Comparison of ENCODE assay signal across 8 cellular contexts in the genomic region with DNA sequence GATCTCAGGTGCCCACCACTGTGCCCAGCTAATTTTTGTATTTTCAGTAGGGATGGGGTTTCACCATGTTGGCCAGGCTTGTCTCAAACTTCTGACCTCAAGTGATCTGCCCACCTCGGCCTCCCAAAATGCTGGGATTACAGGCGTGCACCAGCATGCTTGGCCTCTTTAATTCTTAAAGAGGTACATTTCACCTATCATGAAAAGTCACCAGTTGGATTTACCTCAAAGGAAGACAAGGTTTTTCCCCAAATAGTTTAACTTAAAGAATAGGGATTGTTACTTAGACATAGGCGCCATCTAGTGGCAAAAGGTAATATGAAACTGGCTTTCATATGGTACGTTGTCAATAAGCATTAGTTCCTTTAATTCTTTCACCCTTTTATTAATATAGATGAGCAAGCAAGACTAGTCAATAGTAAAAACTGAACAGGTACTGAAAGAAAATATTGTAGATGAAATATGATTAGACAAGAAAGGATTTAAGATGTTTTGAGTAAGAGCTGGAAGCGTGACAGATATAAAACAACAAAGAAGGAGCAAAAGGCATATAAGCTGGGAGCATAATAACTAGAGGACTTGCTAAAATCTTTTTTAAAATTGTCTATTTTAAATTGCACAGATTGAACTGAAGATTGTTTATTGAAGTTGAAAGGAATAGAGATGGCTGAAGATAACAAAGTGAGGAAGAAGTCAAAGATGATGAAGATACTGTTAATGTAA. TPM values are rescaled to one million over a fixed set of nuclear protein-coding genes. Genes with fewer than 3 reads are reported as not detected.
A peak's percentile ranks its signal among the peaks of the same experiment; 100 is the strongest.
DNase-seq lines count a peak whose midpoint lies in the region; ATAC-seq and FAIRE-seq lines count a peak whose summit lies in the region.

No MANE protein-coding gene starts in this region.

- no peaks in the 10 kb centered on the region for H4K20me1 ChIP-seq in Karpas-422 (ENCODE audit: insufficient read depth, low read depth, low read length)

- FAIRE-seq in RCC 7860 (lab: Jason Lieb, UNC): peak; percentile 77

- no peaks in the 10 kb centered on the region for H3K36me3 Mint-ChIP-seq in naive thymus-derived CD8-positive, alpha-beta T cell

- no peaks in the 10 kb centered on the region for H3K9me3 ChIP-seq in Karpas-422 (ENCODE audit: low read length)

- no peak overlapping the region for H3K9ac ChIP-seq in Karpas-422 (ENCODE audit: low read length)

- H3K9me2 ChIP-seq in Karpas-422 (replicated peaks; ENCODE audit: insufficient read depth, low read length): no peaks in the 10 kb centered on the region

- peaks cover 0 to 8% (median 7%) of the 10 kb centered on the region in 5 donors for H3K27me3 Mint-ChIP-seq in naive thymus-derived CD8-positive, alpha-beta T cell

- H3K4me1 Mint-ChIP-seq in naive thymus-derived CD8-positive, alpha-beta T cell: peaks cover 0 to 5% (median under 1%) of the 10 kb centered on the region in 4 donors

- H3K4me2 ChIP-seq in Karpas-422 (ENCODE audit: low read depth, low read length, poor library complexity, severe bottlenecking): no peak overlapping the region

- no peak overlapping the region for H2AFZ ChIP-seq in Karpas-422 (ENCODE audit: low read length)

- no peak overlapping the region for H3K27ac Mint-ChIP-seq in naive thymus-derived CD8-positive, alpha-beta T cell

- POLR2A ChIA-PET in naive thymus-derived CD8-positive, alpha-beta T cell (lab: Charles Lee): no interaction called here

- H3K27me3 ChIP-seq in Karpas-422 (ENCODE audit: low read length): no peaks in the 10 kb centered on the region

- no peak overlapping the region for H3K4me3 ChIP-seq in Karpas-422 (ENCODE audit: low read length)

- no peak overlapping the region for H3K4me3 Mint-ChIP-seq in naive thymus-derived CD8-positive, alpha-beta T cell

- no peaks in the 10 kb centered on the region for H3K9me3 Mint-ChIP-seq in naive thymus-derived CD8-positive, alpha-beta T cell

- no peaks in the 10 kb centered on the region for H3K79me2 ChIP-seq in Karpas-422 (ENCODE audit: low read length)

- H3K4me1 ChIP-seq in Karpas-422 (ENCODE audit: low read length): peaks cover 12% of the 10 kb centered on the region

- peak; percentile 43 for DNase-seq in stimulated activated CD4-positive, alpha-beta T cell treated with anti-CD3 and anti-CD28 coated beads, Interleukin-4, amount 100 ng/mL, for 24 hours
- DNase-seq in stimulated activated CD4-positive, alpha-beta T cell treated with anti-CD3 and anti-CD28 coated beads, Interleukin-4, amount 100 ng/mL, for 1 hour: no peak
- DNase-seq in Karpas-422 (peak; percentile 92), RCC 7860 (ENCODE audit: low spot score) (peak; percentile 38), dermis microvascular lymphatic vessel endothelial cell (ENCODE audit: low read depth in 2 of 2) (peak; percentile 50 to 72), activated gamma-delta T cell (lab: John Stamatoyannopoulos, UW) (no peak)
- DNase-seq in naive thymus-derived CD8-positive, alpha-beta T cell: peak in 6 of 10 donors; percentile 16 to 64 (median 43)

- H3K36me3 ChIP-seq in Karpas-422 (ENCODE audit: insufficient read depth, low read length): no peaks in the 10 kb centered on the region

- peak; percentile 79 for ATAC-seq in GM21737 (IDR thresholded peaks at IDR 0.05; ENCODE audit: unreplicated experiment)
- ATAC-seq in naive thymus-derived CD8-positive, alpha-beta T cell: peak; percentile 50 to 53

- no peak overlapping the region for H3K27ac ChIP-seq in Karpas-422 (ENCODE audit: low read length)

RNA-seq across cellular contexts. Expression of gene PSMD14, which starts 35.0 kb away (rescaled TPM):
- 70.4 and 86.1 TPM in 2 replicates for total RNA-seq in Karpas-422 (2014; rRNA removed; shearing (Covaris generic); ENCODE audit: low replicate concordance)
- total RNA-seq in dermis microvascular lymphatic vessel endothelial cell: 57.8 and 79.3 TPM in 2 replicates
- total RNA-seq in naive thymus-derived CD8-positive, alpha-beta T cell: 10 to 100 TPM; 17.5 to 18.6 TPM
- polyA plus RNA-seq in naive thymus-derived CD8-positive, alpha-beta T cell: 10 to 100 TPM; 44.0 to 55.6 (median 50.7) TPM

Comparison
In these comparisons a context has a peak if more than half of its experiments do, and no peak if none do; other contexts are left out.
1. DNase-seq: peak in stimulated activated CD4-positive, alpha-beta T cell treated with anti-CD3 and anti-CD28 coated beads, Interleukin-4, amount 100 ng/mL, for 24 hours (single experiment), Karpas-422 (single experiment), RCC 7860 (single experiment), dermis microvascular lymphatic vessel endothelial cell (2 of 2) and naive thymus-derived CD8-positive, alpha-beta T cell (6 of 10); none in stimulated activated CD4-positive, alpha-beta T cell treated with anti-CD3 and anti-CD28 coated beads, Interleukin-4, amount 100 ng/mL, for 1 hour (single experiment) and activated gamma-delta T cell (single experiment).